In the genomic region with DNA sequence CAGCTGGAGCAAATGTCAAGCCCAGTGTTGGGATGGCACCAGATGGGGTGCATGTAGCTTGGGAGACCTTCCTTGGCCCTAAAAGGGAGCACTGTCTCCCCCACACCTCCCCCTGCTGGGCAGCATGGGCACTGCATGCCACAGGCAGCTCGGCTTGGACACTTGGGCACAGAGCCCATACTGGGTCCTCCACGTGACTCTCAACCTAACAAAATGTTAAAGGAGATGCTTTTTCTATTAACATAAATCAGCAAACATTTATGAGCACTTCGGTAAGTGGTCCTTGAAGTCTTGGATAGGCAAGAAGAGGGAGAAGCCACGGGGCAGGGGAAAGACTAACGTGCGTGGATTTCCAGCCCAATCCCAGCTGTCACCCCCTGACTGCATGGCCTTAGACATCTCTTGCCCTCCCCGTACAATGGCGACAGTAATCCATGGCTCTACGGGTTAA, we compare ENCODE assay signal across 8 cellular contexts. TPM values are rescaled to one million over a fixed set of nuclear protein-coding genes. Genes with fewer than 3 reads are reported as not detected.
DNase-seq lines count a peak whose midpoint lies in the region; ATAC-seq lines count a peak whose summit lies in the region.

No MANE protein-coding gene starts in this region.

- no peaks in the 10 kb centered on the region for H3K4me1 ChIP-seq in SJSA1 (replicated peaks)

- peak; percentile 67 for DNase-seq in DMS53 (lab: John Stamatoyannopoulos, UW)
- no peak for DNase-seq in DMS53 treated with DMSO at 0.1 percent for 48 hours (lab: John Stamatoyannopoulos, UW; ENCODE audit: unreplicated experiment)
- peak; percentile 42 to 79 for DNase-seq in SJSA1 (ENCODE audit: low read depth in 1 of 2, low spot score in 2 of 2)
- DNase-seq in activated naive CD4-positive, alpha-beta T cell (lab: John Stamatoyannopoulos, UW) = peak; percentile 57 to 73 (median 62)
- DNase-seq in Right ventricle myocardium inferior (ENCODE audit: missing footprints) = peak; percentile 85
- peak; percentile 51 for DNase-seq in retina
- DNase-seq in NCI-H2107 treated with DMSO at 0.1 percent for 48 hours (lab: John Stamatoyannopoulos, UW; ENCODE audit: unreplicated experiment) = no peak

- peaks cover 93% of the 10 kb centered on the region for H3K36me3 ChIP-seq in SJSA1

- H3K27ac ChIP-seq in SJSA1 = no peak overlapping the region

- intact Hi-C loops in Right ventricle myocardium inferior (cut with DNase I) = no loop called here

- H3K27me3 ChIP-seq in SJSA1 (replicated peaks) = no peaks in the 10 kb centered on the region

- no peak overlapping the region for H3K4me3 ChIP-seq in SJSA1

- ATAC-seq in HG03066 (IDR thresholded peaks at IDR 0.05; ENCODE audit: low read depth, unreplicated experiment) (peak; percentile 67), Right ventricle myocardium inferior (peak; percentile 62)

- no peaks in the 10 kb centered on the region for H3K9me3 ChIP-seq in SJSA1 (replicated peaks)

RNA-seq across cellular contexts. Expression of a gene that starts 23.9 kb away (rescaled TPM):
- total RNA-seq in SJSA1 (2014; rRNA removed; shearing (Covaris generic)) = 44.9 and 82.1 TPM in 2 replicates
- 41.7 TPM for total RNA-seq in Right ventricle myocardium inferior

RNA-seq across cellular contexts. Expression of a gene that starts 37.3 kb away (rescaled TPM):
- total RNA-seq in SJSA1 (2014; rRNA removed; shearing (Covaris generic)) = 125 and 138 TPM in 2 replicates
- 15.3 TPM for total RNA-seq in Right ventricle myocardium inferior

Comparison
In these comparisons a context has a peak if more than half of its experiments do, and no peak if none do; other contexts are left out.
1. DNase-seq: peak in DMS53 (single experiment), SJSA1 (2 of 2), activated naive CD4-positive, alpha-beta T cell (4 of 4), Right ventricle myocardium inferior (single experiment) and retina (single experiment); none in DMS53 treated with DMSO at 0.1 percent for 48 hours (single experiment) and NCI-H2107 treated with DMSO at 0.1 percent for 48 hours (single experiment).